8 cellular contexts compared by ENCODE assay signal in genomic region chr6:36755435-36756348, GRCh38. TPM values are rescaled to one million over a fixed set of nuclear protein-coding genes. Genes with fewer than 3 reads are reported as not detected.
A peak's percentile ranks its signal among the peaks of the same experiment; 100 is the strongest.
DNase-seq lines count a peak whose midpoint lies in the region; ATAC-seq and TF ChIP-seq lines count a peak whose summit lies in the region.

No MANE protein-coding gene starts in this region.

- H3K27ac Mint-ChIP-seq in endothelial cell (ENCODE audit: unreplicated experiment) = peak overlapping the region; percentile 63

- H3K4me3 Mint-ChIP-seq in endothelial cell (ENCODE audit: unreplicated experiment) = no peak overlapping the region

- peak; percentile 81 for DNase-seq in activated CD4-positive, alpha-beta T cell treated with anti-CD3 and anti-CD28 coated beads for 48 hours
- DNase-seq in endothelial cell (ENCODE audit: low spot score) (no peak), NCI-H1417 (lab: John Stamatoyannopoulos, UW) (no peak), Right ventricle myocardium inferior (ENCODE audit: missing footprints) (no peak), NCI-H82 (lab: John Stamatoyannopoulos, UW) (no peak)
- peak; percentile 20 to 36 for DNase-seq in stimulated activated CD8-positive, alpha-beta memory T cell treated with anti-CD3 and anti-CD28 coated beads, Interleukin-2, amount 100 ng/mL, for 1 hour (ENCODE audit: low read depth in 2 of 2)

- intact Hi-C loops in Right ventricle myocardium inferior (cut with DNase I) = loop anchor here (5.0 kb wide), 1 partner anchor 68 kb away; no protein-coding TSS in a partner anchor

- ATAC-seq in GM18502 (IDR thresholded peaks at IDR 0.05; ENCODE audit: poor library complexity, unreplicated experiment) (peak; percentile 40), HG03565 (IDR thresholded peaks at IDR 0.05; ENCODE audit: unreplicated experiment) (peak; percentile 37), Right ventricle myocardium inferior (no peak)

- peaks cover 47% of the 10 kb centered on the region for H3K4me1 Mint-ChIP-seq in endothelial cell (ENCODE audit: unreplicated experiment)

- TF ChIP-seq CTCF in endothelial cell (IDR thresholded peaks at IDR 0.05; ENCODE audit: unreplicated experiment) = no peak

- peaks cover 14% of the 10 kb centered on the region for H3K36me3 Mint-ChIP-seq in endothelial cell (ENCODE audit: low read depth, unreplicated experiment)

- H3K9me3 Mint-ChIP-seq in endothelial cell (ENCODE audit: unreplicated experiment) = no peaks in the 10 kb centered on the region

- H3K27me3 Mint-ChIP-seq in endothelial cell (ENCODE audit: unreplicated experiment) = peaks cover 9% of the 10 kb centered on the region

RNA-seq across cellular contexts. Expression of gene RAB44, which starts 58.1 kb away (rescaled TPM):
- total RNA-seq in endothelial cell (ENCODE audit: unreplicated experiment) (not detected), Right ventricle myocardium inferior (0.08 TPM)

Comparison
In these comparisons a context has a peak if more than half of its experiments do, and no peak if none do; other contexts are left out.
1. DNase-seq: peak in activated CD4-positive, alpha-beta T cell treated with anti-CD3 and anti-CD28 coated beads for 48 hours (single experiment) and stimulated activated CD8-positive, alpha-beta memory T cell treated with anti-CD3 and anti-CD28 coated beads, Interleukin-2, amount 100 ng/mL, for 1 hour (2 of 2); none in endothelial cell (single experiment), NCI-H1417 (0 of 3), Right ventricle myocardium inferior (single experiment) and NCI-H82 (single experiment).